ENCODE assay signal across 8 cellular contexts in the genomic region with DNA sequence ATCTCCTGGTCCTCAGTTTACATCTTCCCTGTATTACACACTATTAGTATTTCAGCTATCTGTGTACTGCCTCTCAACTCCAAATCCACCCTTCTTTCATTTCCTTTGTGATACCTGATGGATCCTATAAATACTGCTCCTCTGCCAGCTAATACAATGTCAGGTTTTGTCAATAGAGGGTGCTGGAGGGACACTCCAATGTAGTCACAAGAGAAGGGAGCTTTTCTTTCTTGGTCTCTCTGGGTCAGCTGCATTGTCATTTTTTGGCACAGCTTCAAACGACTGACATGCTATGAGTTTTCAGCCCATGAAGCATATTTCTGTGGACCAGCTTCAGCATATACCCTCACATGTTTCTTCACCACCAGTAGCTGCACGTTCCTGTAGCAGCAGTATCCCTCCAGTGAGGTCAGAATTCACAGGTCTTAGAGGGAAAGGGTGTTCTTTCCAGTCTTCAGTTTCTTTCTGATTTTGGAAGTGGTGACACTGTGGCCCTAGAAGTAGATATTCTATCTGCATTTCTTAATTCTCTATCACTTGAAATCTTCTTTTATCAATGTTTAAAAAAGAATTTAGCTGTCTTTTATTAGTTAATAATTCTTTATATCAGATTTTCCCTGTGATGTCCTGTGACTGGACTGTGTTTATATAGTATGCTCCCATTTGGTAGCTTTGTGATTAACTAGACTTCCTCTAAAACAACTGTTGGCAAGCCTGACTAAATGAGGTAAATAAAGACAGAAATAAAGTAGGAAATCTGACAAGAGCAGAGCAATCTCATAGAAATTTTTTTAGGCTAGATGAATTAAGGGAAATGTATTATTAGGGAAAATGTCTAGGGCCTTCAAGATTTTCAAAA.
A peak's percentile ranks its signal among the peaks of the same experiment; 100 is the strongest.
DNase-seq lines count a peak whose midpoint lies in the region; ATAC-seq and TF ChIP-seq lines count a peak whose summit lies in the region.

No MANE protein-coding gene starts in this region.

- H3K4me3 ChIP-seq in OCI-LY7 (ENCODE audit: low read depth, low read length, poor library complexity, severe bottlenecking) (no peak overlapping the region), spleen (no peak overlapping the region)

- H3K36me3 ChIP-seq in OCI-LY7 (ENCODE audit: insufficient read depth, low read length): no peaks in the 10 kb centered on the region
- H3K36me3 ChIP-seq in spleen: no peaks in the 10 kb centered on the region

- CTCF ChIA-PET in OCI-LY7 (lab: Charles Lee; ENCODE audit: unreplicated experiment): interaction anchor here (0.5 kb wide), 1 partner anchor 1107 kb away, joined by 3 read pairs; no protein-coding TSS in a partner anchor

- TF ChIP-seq CTCF in OCI-LY7 (conservative IDR thresholded peaks at IDR 0.05; ENCODE audit: low read length) (peak; percentile 60), spleen (IDR thresholded peaks at IDR 0.05 in 8 of 11, conservative IDR thresholded peaks at IDR 0.05 in 3 of 11) (peak in 8 of 11 experiments; percentile 18 to 42 (median 27))

- no peaks in the 10 kb centered on the region for H3K27me3 ChIP-seq in spleen (replicated peaks in 1 of 7)

- peak; percentile 0 for DNase-seq in ELR (ENCODE audit: low read depth)
- peak; percentile 13 for DNase-seq in OCI-LY7 (ENCODE audit: low spot score)
- DNase-seq in fibroblast of gingiva (ENCODE audit: low read depth): peak; percentile 8
- DNase-seq in spleen: no peak
- no peak for DNase-seq in GDM1 (lab: John Stamatoyannopoulos, UW)

- no peak for TF ChIP-seq POLR2A in spleen (IDR thresholded peaks at IDR 0.05)

- WGBS in spleen, 5 donors: 1 to 13% (median 8%) methylated on average over 2 of the region's 2 CpGs

- no peak overlapping the region for H2AFZ ChIP-seq in OCI-LY7 (ENCODE audit: low read length)

- H3K9me2 ChIP-seq in OCI-LY7 (ENCODE audit: insufficient read depth, low read length): no peaks in the 10 kb centered on the region

- intact Hi-C loops in OCI-LY7 (cut with micrococcal nuclease; ENCODE audit: unreplicated experiment) (no loop called here), spleen (cut with DNase I; ENCODE audit: low total_unique reads) (no loop called here)

- BruUV-seq in OCI-LY7 (replicated peaks; lab: Mats Ljungman, UMichigan): no TSS peak

- H4K20me1 ChIP-seq in OCI-LY7 (ENCODE audit: insufficient read depth, low read length): no peaks in the 10 kb centered on the region

- H3K79me2 ChIP-seq in OCI-LY7 (ENCODE audit: insufficient read depth, low read depth, low read length): no peaks in the 10 kb centered on the region

- H3K9me3 ChIP-seq in OCI-LY7 (ENCODE audit: low read length): no peaks in the 10 kb centered on the region
- H3K9me3 ChIP-seq in spleen: no peaks in the 10 kb centered on the region

- H3K4me1 ChIP-seq in OCI-LY7 (ENCODE audit: insufficient read depth, low read length, poor library complexity, severe bottlenecking) (no peaks in the 10 kb centered on the region), spleen (no peaks in the 10 kb centered on the region)

- peak; percentile 60 for ATAC-seq in HG03159 (IDR thresholded peaks at IDR 0.05; ENCODE audit: unreplicated experiment)
- no peak for ATAC-seq in GM21723 (IDR thresholded peaks at IDR 0.05; ENCODE audit: unreplicated experiment)
- ATAC-seq in HG02763 (IDR thresholded peaks at IDR 0.05; ENCODE audit: unreplicated experiment): no peak

- H3K27ac ChIP-seq in OCI-LY7 (ENCODE audit: low read depth, low read length, poor library complexity, severe bottlenecking) (no peak overlapping the region), spleen (peak overlapping the region in 1 of 8 donors; percentile 16)

- H3K4me2 ChIP-seq in OCI-LY7 (ENCODE audit: low read length): no peak overlapping the region

- POLR2A ChIA-PET in OCI-LY7 (lab: Charles Lee): interaction anchor here (1.1 kb wide), 1 partner anchor 12 kb away, joined by 3 read pairs; no protein-coding TSS in a partner anchor

Comparison
In these comparisons a context has a peak if more than half of its experiments do, and no peak if none do; other contexts are left out.
1. DNase-seq: peak in ELR (single experiment), OCI-LY7 (single experiment) and fibroblast of gingiva (single experiment); none in spleen (single experiment) and GDM1 (single experiment).